In genomic region chr1:8197493-8198282, GRCh38 we compare ENCODE assay signal across 3 cellular contexts.
TF ChIP-seq lines count a peak whose summit lies in the region.

No MANE protein-coding gene starts in this region.

TF ChIP-seq in HEK293, 187 proteins besides CTCF, POLR2A, EP300 and RAD21 (continued from another document and continues in another):
- peak; percentile 64 for TF ChIP-seq ZNF398 (tag by site-specific recombination; IDR thresholded peaks at IDR 0.05)
- no peak; the same call in 1 of the 2 replicates for TF ChIP-seq ZNF394 (tag by site-specific recombination; IDR thresholded peaks at IDR 0.05; ENCODE audit: borderline replicate concordance)
- TF ChIP-seq ZNF311 (tag by site-specific recombination; IDR thresholded peaks at IDR 0.05; ENCODE audit: borderline replicate concordance), result no peak
- TF ChIP-seq ZSCAN30 (tag by site-specific recombination; IDR thresholded peaks at IDR 0.05), result no peak
- TF ChIP-seq ZNF660 (tag by site-specific recombination; IDR thresholded peaks at IDR 0.05), result peak; percentile 68; the same call in 1 of the 2 replicates
- 0 out of 2 replicates have a peak, but pooled peaks have one; percentile 70 for TF ChIP-seq HOXD13 (CRISPR knock-in tag; IDR thresholded peaks at IDR 0.05; ENCODE audit: borderline replicate concordance)
- TF ChIP-seq ZBTB20 (tag by site-specific recombination; IDR thresholded peaks at IDR 0.05), result peak; percentile 43; the same call in 1 of the 2 replicates
- TF ChIP-seq KLF9 (tag by site-specific recombination; IDR thresholded peaks at IDR 0.05; ENCODE audit: low read depth), result 0 out of 2 replicates have a peak, but pooled peaks have one; percentile 15
- no peak for TF ChIP-seq ZBTB26 (tag by site-specific recombination; optimal IDR thresholded peaks at IDR 0.05)
- no peak for TF ChIP-seq MEIS1 (CRISPR knock-in tag; IDR thresholded peaks at IDR 0.05; ENCODE audit: borderline replicate concordance)
- TF ChIP-seq ZBTB21 (tag by site-specific recombination; IDR thresholded peaks at IDR 0.05), result peak; percentile 67; the same call in 1 of the 2 replicates
- TF ChIP-seq KLF10 (tag by site-specific recombination; IDR thresholded peaks at IDR 0.05), result no peak
- no peak for TF ChIP-seq ZNF155 (tag by site-specific recombination; IDR thresholded peaks at IDR 0.05)
- no peak for TF ChIP-seq SCRT2 (tag by site-specific recombination; IDR thresholded peaks at IDR 0.05)
- TF ChIP-seq ZNF600 (tag by site-specific recombination; IDR thresholded peaks at IDR 0.05), result peak; percentile 76; the same call in 1 of the 2 replicates
- TF ChIP-seq ZNF473 (tag by site-specific recombination; IDR thresholded peaks at IDR 0.05), result no peak
- no peak for TF ChIP-seq SCRT1 (tag by site-specific recombination; IDR thresholded peaks at IDR 0.05; ENCODE audit: borderline replicate concordance)
- peak; percentile 48; the same call in 1 of the 2 replicates for TF ChIP-seq GLIS1 (tag by site-specific recombination; IDR thresholded peaks at IDR 0.05)
- peak; percentile 62 for TF ChIP-seq ZNF366 (tag by site-specific recombination; conservative IDR thresholded peaks at IDR 0.05)
- TF ChIP-seq KLF16 (tag by site-specific recombination; IDR thresholded peaks at IDR 0.05), result peak; percentile 73; the same call in 1 of the 2 replicates
- TF ChIP-seq ZFP37 (tag by site-specific recombination; IDR thresholded peaks at IDR 0.05), result 0 out of 2 replicates have a peak, but pooled peaks have one; percentile 49
- no peak for TF ChIP-seq ZNF169 (tag by site-specific recombination; IDR thresholded peaks at IDR 0.05)
- TF ChIP-seq ZNF560 (tag by site-specific recombination; IDR thresholded peaks at IDR 0.05; ENCODE audit: borderline replicate concordance), result no peak
- peak; percentile 63 for TF ChIP-seq ZNF843 (tag by site-specific recombination; IDR thresholded peaks at IDR 0.05)
- TF ChIP-seq ZNF548 (tag by site-specific recombination; IDR thresholded peaks at IDR 0.05), result no peak
- no peak for TF ChIP-seq ZNF768 (tag by site-specific recombination; IDR thresholded peaks at IDR 0.05)

TF ChIP-seq in K562, 482 proteins besides CTCF, POLR2A, EP300 and RAD21 (continued from another document and continues in another):
- TF ChIP-seq, protein P1, sequence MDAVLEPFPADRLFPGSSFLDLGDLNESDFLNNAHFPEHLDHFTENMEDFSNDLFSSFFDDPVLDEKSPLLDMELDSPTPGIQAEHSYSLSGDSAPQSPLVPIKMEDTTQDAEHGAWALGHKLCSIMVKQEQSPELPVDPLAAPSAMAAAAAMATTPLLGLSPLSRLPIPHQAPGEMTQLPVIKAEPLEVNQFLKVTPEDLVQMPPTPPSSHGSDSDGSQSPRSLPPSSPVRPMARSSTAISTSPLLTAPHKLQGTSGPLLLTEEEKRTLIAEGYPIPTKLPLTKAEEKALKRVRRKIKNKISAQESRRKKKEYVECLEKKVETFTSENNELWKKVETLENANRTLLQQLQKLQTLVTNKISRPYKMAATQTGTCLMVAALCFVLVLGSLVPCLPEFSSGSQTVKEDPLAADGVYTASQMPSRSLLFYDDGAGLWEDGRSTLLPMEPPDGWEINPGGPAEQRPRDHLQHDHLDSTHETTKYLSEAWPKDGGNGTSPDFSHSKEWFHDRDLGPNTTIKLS (IDR thresholded peaks at IDR 0.05; ENCODE audit: borderline replicate concordance, low read depth), result peak; percentile 65; the same call in 1 of the 2 replicates
- TF ChIP-seq ZNF507 (tag; conservative IDR thresholded peaks at IDR 0.05) (no peak), POLR3G (IDR thresholded peaks at IDR 0.05; ENCODE audit: extremely low read depth, insufficient read length, insufficient replicate concordance) (no peak), CHCHD3 (CRISPR knock-in tag; IDR thresholded peaks at IDR 0.05) (no peak), FUS (optimal IDR thresholded peaks at IDR 0.05; ENCODE audit: low read depth, low read length) (no peak), ZKSCAN3 (CRISPR knock-in tag; IDR thresholded peaks at IDR 0.05) (no peak), ZKSCAN8 (CRISPR knock-in tag; IDR thresholded peaks at IDR 0.05) (peak; percentile 76; the same call in 1 of the 2 replicates), ZFP30 (CRISPR knock-in tag; IDR thresholded peaks at IDR 0.05; ENCODE audit: borderline replicate concordance) (no peak), NBN (IDR thresholded peaks at IDR 0.05; ENCODE audit: low read depth) (peak; percentile 98), ZBTB7A (IDR thresholded peaks at IDR 0.05; ENCODE audit: borderline replicate concordance, control insufficient read depth, low read depth, low read length) (peak; percentile 66; the same call in 1 of the 2 replicates), PTRF (tag; IDR thresholded peaks at IDR 0.05) (no peak), HEY1 (CRISPR knock-in tag; IDR thresholded peaks at IDR 0.05; ENCODE audit: borderline replicate concordance) (no peak), SMAD1 (IDR thresholded peaks at IDR 0.05; ENCODE audit: low read depth, low read length, partially characterized antibody) (peak; percentile 67), EGR1 (conservative IDR thresholded peaks at IDR 0.05) (peak; percentile 100), ZNF511 (CRISPR knock-in tag; IDR thresholded peaks at IDR 0.05) (0 out of 2 replicates have a peak, but pooled peaks have one; percentile 30), ETV6 (IDR thresholded peaks at IDR 0.05; ENCODE audit: borderline replicate concordance in 1 of 2, low read depth in 2 of 2, low read length in 1 of 2) (0 out of 4 replicates have a peak, but pooled peaks of 1 of the 2 experiments have one; percentile 66), ETV6 (CRISPR knock-in tag; IDR thresholded peaks at IDR 0.05; ENCODE audit: borderline replicate concordance) (no peak), ZNF121 (CRISPR knock-in tag; conservative IDR thresholded peaks at IDR 0.05) (peak; percentile 70)
- TF ChIP-seq, protein P2, sequence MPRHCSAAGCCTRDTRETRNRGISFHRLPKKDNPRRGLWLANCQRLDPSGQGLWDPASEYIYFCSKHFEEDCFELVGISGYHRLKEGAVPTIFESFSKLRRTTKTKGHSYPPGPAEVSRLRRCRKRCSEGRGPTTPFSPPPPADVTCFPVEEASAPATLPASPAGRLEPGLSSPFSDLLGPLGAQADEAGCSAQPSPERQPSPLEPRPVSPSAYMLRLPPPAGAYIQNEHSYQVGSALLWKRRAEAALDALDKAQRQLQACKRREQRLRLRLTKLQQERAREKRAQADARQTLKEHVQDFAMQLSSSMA (CRISPR knock-in tag; IDR thresholded peaks at IDR 0.05), result no peak
- TF ChIP-seq, protein P3, sequence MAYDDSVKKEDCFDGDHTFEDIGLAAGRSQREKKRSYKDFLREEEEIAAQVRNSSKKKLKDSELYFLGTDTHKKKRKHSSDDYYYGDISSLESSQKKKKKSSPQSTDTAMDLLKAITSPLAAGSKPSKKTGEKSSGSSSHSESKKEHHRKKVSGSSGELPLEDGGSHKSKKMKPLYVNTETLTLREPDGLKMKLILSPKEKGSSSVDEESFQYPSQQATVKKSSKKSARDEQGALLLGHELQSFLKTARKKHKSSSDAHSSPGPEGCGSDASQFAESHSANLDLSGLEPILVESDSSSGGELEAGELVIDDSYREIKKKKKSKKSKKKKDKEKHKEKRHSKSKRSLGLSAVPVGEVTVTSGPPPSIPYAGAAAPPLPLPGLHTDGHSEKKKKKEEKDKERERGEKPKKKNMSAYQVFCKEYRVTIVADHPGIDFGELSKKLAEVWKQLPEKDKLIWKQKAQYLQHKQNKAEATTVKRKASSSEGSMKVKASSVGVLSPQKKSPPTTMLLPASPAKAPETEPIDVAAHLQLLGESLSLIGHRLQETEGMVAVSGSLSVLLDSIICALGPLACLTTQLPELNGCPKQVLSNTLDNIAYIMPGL (CRISPR knock-in tag; IDR thresholded peaks at IDR 0.05), result no peak

TF ChIP-seq in HepG2, 621 proteins besides CTCF, POLR2A, EP300 and RAD21 (continued from another document and continues in another):
- no peak for TF ChIP-seq NFATC3 (CRISPR knock-in tag; IDR thresholded peaks at IDR 0.05)
- TF ChIP-seq ARID2 (CRISPR knock-in tag; IDR thresholded peaks at IDR 0.05; ENCODE audit: borderline replicate concordance), result no peak
- TF ChIP-seq, protein P4, sequence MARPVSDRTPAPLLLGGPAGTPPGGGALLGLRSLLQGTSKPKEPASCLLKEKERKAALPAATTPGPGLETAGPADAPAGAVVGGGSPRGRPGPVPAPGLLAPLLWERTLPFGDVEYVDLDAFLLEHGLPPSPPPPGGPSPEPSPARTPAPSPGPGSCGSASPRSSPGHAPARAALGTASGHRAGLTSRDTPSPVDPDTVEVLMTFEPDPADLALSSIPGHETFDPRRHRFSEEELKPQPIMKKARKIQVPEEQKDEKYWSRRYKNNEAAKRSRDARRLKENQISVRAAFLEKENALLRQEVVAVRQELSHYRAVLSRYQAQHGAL (CRISPR knock-in tag; IDR thresholded peaks at IDR 0.05; ENCODE audit: not compliant biosample characterization), result no peak
- TF ChIP-seq RBM39 (IDR thresholded peaks at IDR 0.05; ENCODE audit: low read depth, low read length, poor library complexity, severe bottlenecking), result no peak
- TF ChIP-seq ZNF7 (CRISPR knock-in tag; IDR thresholded peaks at IDR 0.05), result no peak
- no peak for TF ChIP-seq MTF2 (CRISPR knock-in tag; IDR thresholded peaks at IDR 0.05; ENCODE audit: borderline replicate concordance)
- no peak for TF ChIP-seq HES4 (CRISPR knock-in tag; IDR thresholded peaks at IDR 0.05; ENCODE audit: borderline replicate concordance)
- TF ChIP-seq MATR3 (CRISPR knock-in tag; IDR thresholded peaks at IDR 0.05), result no peak
- TF ChIP-seq ZNF562 (CRISPR knock-in tag; IDR thresholded peaks at IDR 0.05; ENCODE audit: borderline replicate concordance), result no peak
- TF ChIP-seq, protein P5, sequence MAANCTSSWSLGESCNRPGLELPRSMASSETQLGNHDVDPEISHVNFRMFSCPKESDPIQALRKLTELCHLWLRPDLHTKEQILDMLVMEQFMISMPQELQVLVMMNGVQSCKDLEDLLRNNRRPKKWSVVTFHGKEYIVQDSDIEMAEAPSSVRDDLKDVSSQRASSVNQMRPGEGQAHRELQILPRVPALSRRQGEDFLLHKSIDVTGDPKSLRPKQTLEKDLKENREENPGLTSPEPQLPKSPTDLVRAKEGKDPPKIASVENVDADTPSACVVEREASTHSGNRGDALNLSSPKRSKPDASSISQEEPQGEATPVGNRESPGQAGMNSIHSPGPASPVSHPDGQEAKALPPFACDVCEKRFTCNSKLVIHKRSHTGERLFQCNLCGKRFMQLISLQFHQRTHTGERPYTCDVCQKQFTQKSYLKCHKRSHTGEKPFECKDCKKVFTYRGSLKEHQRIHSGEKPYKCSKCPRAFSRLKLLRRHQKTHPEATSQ (CRISPR knock-in tag; IDR thresholded peaks at IDR 0.05; ENCODE audit: borderline replicate concordance), result no peak
- no peak for TF ChIP-seq XRCC5 (optimal IDR thresholded peaks at IDR 0.05; ENCODE audit: low read length)
- TF ChIP-seq PRDM4 (CRISPR knock-in tag; IDR thresholded peaks at IDR 0.05; ENCODE audit: borderline replicate concordance), result no peak
- TF ChIP-seq FOXO1 (CRISPR knock-in tag; IDR thresholded peaks at IDR 0.05), result peak; percentile 72; the same call in 1 of the 2 replicates
- TF ChIP-seq ZNF24 (IDR thresholded peaks at IDR 0.05), result no peak
- TF ChIP-seq MTERF4 (CRISPR knock-in tag; IDR thresholded peaks at IDR 0.05), result 0 out of 2 replicates have a peak, but pooled peaks have one; percentile 9
- no peak for TF ChIP-seq MBD4 (IDR thresholded peaks at IDR 0.05; ENCODE audit: borderline replicate concordance, low read length)
- TF ChIP-seq ZNF574 (CRISPR knock-in tag; IDR thresholded peaks at IDR 0.05), result no peak; the same call in 1 of the 2 replicates
- TF ChIP-seq, protein P6, sequence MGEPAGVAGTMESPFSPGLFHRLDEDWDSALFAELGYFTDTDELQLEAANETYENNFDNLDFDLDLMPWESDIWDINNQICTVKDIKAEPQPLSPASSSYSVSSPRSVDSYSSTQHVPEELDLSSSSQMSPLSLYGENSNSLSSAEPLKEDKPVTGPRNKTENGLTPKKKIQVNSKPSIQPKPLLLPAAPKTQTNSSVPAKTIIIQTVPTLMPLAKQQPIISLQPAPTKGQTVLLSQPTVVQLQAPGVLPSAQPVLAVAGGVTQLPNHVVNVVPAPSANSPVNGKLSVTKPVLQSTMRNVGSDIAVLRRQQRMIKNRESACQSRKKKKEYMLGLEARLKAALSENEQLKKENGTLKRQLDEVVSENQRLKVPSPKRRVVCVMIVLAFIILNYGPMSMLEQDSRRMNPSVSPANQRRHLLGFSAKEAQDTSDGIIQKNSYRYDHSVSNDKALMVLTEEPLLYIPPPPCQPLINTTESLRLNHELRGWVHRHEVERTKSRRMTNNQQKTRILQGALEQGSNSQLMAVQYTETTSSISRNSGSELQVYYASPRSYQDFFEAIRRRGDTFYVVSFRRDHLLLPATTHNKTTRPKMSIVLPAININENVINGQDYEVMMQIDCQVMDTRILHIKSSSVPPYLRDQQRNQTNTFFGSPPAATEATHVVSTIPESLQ (CRISPR knock-in tag; conservative IDR thresholded peaks at IDR 0.05), result no peak
- TF ChIP-seq ZNF292 (CRISPR knock-in tag; IDR thresholded peaks at IDR 0.05; ENCODE audit: borderline replicate concordance, low read depth), result no peak; the same call in 1 of the 2 replicates
